In the genomic region with DNA sequence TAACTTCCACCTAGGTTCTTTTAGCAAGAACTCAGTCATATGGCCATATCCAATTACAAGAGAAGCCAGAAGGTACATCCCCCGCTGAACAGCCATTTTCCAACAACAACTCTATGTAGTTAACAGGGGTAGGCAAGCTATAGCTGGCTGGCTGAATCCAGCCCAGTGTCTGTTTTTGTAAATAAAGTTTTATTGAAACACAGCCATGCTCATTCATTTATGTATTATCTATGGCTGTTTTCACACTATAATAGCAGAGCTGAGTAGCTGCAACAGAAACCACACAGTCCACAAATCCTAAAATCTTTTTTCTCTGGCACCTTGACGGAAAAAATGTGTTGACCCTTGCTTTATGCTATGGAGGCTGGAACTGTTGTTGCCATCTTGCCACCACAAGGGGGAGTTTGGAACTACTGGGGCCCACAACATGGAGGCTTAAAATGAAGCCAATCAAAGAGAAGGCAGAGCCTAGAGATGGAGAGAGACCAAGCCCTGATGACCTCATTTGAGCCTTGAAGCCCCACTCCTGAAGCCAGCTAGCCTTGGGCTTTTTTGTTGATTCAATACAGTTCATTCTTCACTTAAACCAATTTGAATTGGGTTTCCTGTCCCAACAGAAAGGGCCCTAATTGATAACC, we compare ENCODE assay signal across 8 cellular contexts. TPM values are rescaled to one million over a fixed set of nuclear protein-coding genes. Genes with fewer than 3 reads are reported as not detected.
DNase-seq lines count a peak whose midpoint lies in the region; ATAC-seq and TF ChIP-seq lines count a peak whose summit lies in the region.
"Had no signal": no experiment of that assay in that cellular context is flagged by ENCODE, and none has a peak within 500 bp of the region (broad histone marks: within the 10 kb centered on the region; RNA-seq: fewer than 3 reads in every experiment).

No MANE protein-coding gene starts in this region.

- no peaks in the 10 kb centered on the region for H3K36me3 Mint-ChIP-seq in mesothelial cell of epicardium
- H3K36me3 Mint-ChIP-seq: activated naive CD8-positive, alpha-beta T cell had no signal

- peaks cover 8% of the 10 kb centered on the region for H3K9me3 Mint-ChIP-seq in mesothelial cell of epicardium

- H3K27me3 ChIP-seq in brain microvascular endothelial cell (replicated peaks): no peaks in the 10 kb centered on the region

- H3K36me3 ChIP-seq in brain microvascular endothelial cell (replicated peaks): no peaks in the 10 kb centered on the region

- H3K4me3 ChIP-seq in brain microvascular endothelial cell (ENCODE audit: low read depth, low read length): no peak overlapping the region

- in situ Hi-C loops in brain microvascular endothelial cell (cut with HindIII; ENCODE audit: low pct_ligation_motif_present, low sequenced_read_pairs): no loop called here

- H3K4me3 Mint-ChIP-seq in mesothelial cell of epicardium: no peak overlapping the region
- H3K4me3 Mint-ChIP-seq: activated naive CD8-positive, alpha-beta T cell had no signal

- DNase-seq in DMS79 treated with DMSO at 0.1 percent for 48 hours (lab: John Stamatoyannopoulos, UW) (peak; percentile 47), NCI-H460 (ENCODE audit: extremely low read depth, low read depth) (peak; percentile 48), brain microvascular endothelial cell (peak; percentile 42), mesothelial cell of epicardium (ENCODE audit: low spot score in 2 of 2, unreplicated experiment in 2 of 2) (no peak), NCI-H1105 treated with DMSO at 0.1 percent for 48 hours (lab: John Stamatoyannopoulos, UW) (no peak)

- H3K4me1 Mint-ChIP-seq in mesothelial cell of epicardium: peaks cover 20% of the 10 kb centered on the region

- no peak overlapping the region for H3K27ac Mint-ChIP-seq in mesothelial cell of epicardium
- H3K27ac Mint-ChIP-seq: activated naive CD8-positive, alpha-beta T cell had no signal

- H3K27ac ChIP-seq in brain microvascular endothelial cell: no peak overlapping the region

- H3K27me3 Mint-ChIP-seq in mesothelial cell of epicardium (ENCODE audit: low read depth): no peaks in the 10 kb centered on the region
- H3K27me3 Mint-ChIP-seq: activated naive CD8-positive, alpha-beta T cell had no signal

- peak; percentile 87 for TF ChIP-seq CTCF in brain microvascular endothelial cell (IDR thresholded peaks at IDR 0.05; ENCODE audit: low read depth, low read length, missing control alignments)
- TF ChIP-seq CTCF in mesothelial cell of epicardium (IDR thresholded peaks at IDR 0.05; ENCODE audit: unreplicated experiment): peak; percentile 61

- ATAC-seq in GM18909 (IDR thresholded peaks at IDR 0.05; ENCODE audit: poor library complexity, unreplicated experiment) (peak; percentile 82), HG02981 (IDR thresholded peaks at IDR 0.05; ENCODE audit: unreplicated experiment) (peak; percentile 71)

RNA-seq across cellular contexts. Expression of gene XPNPEP1, which starts 33.3 kb away (rescaled TPM):
- total RNA-seq in NCI-H460 (2014; rRNA removed; shearing (Covaris generic)): 46.7 and 49.3 TPM in 2 replicates
- polyA plus RNA-seq in NCI-H460 (2014; cell fraction: nucleus; rRNA removed): 79.8 and 82.2 TPM in 2 replicates
- total RNA-seq in mesothelial cell of epicardium: 85.6 to 88.7 TPM (median 87.7 TPM) in 3 replicates

RNA-seq across cellular contexts. Expression of gene ADD3, which starts 51.2 kb away (rescaled TPM):
- 68.3 and 69.4 TPM in 2 replicates for total RNA-seq in NCI-H460 (2014; rRNA removed; shearing (Covaris generic))
- 47.8 and 50.9 TPM in 2 replicates for polyA plus RNA-seq in NCI-H460 (2014; cell fraction: nucleus; rRNA removed)
- 98.7 to 104 TPM (median 101 TPM) in 3 replicates for total RNA-seq in mesothelial cell of epicardium

Comparison
In these comparisons a context has a peak if more than half of its experiments do, and no peak if none do; other contexts are left out.
1. DNase-seq: peak in DMS79 treated with DMSO at 0.1 percent for 48 hours (single experiment), NCI-H460 (single experiment) and brain microvascular endothelial cell (single experiment); none in mesothelial cell of epicardium (0 of 2) and NCI-H1105 treated with DMSO at 0.1 percent for 48 hours (single experiment).